7 cellular contexts compared by ENCODE assay signal in the genomic region with DNA sequence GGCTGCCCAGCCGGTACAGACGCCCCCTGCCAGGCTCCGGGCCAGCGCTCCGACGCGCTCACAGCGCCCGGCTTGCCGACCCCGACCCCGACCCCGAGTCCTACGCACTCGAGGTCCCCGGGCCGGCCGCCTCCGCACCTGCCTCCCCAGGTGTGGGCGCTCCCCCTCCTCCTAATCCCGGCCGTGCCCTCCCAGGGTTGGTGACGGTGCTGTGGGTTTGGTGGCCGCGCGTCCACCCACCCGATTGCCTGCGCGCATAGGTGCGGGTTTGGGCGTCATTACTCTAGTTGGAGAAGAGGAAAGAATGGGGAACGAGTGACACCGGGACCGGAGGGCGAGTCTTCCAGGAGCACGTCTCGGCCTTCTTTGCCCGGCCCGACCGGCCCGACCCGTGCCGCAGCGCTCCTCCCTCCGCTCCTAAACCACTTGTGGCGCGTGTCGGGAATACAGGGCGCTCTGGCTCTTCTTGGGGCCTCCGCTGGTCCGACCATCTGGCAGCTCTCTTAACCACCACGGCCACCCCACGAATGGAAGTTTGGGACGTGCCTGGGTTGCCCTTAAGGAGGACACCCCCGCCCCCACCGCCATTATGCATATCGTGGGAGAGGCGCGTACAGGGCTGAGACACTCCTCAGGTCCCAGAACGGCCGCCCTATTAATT. TPM values are rescaled to one million over a fixed set of nuclear protein-coding genes. Genes with fewer than 3 reads are reported as not detected.
A peak's percentile ranks its signal among the peaks of the same experiment; 100 is the strongest.
DNase-seq lines count a peak whose midpoint lies in the region; ATAC-seq and TF ChIP-seq lines count a peak whose summit lies in the region.

No MANE protein-coding gene starts in this region.

- H3K4me3 Mint-ChIP-seq in H9 = peak overlapping the region; percentile 87 to 95
- H3K4me3 Mint-ChIP-seq in T-cell = peak overlapping the region in 2 of 3 donors; percentile 34 to 47
- H3K4me3 Mint-ChIP-seq in osteocyte (ENCODE audit: unreplicated experiment) = peak overlapping the region; percentile 98

- POLR2A ChIA-PET in T-cell (lab: Charles Lee) = no interaction called here

- no peak overlapping the region for H3K56ac ChIP-seq in H9 (ENCODE audit: insufficient read length, low read depth, low read length)

- H3K79me2 ChIP-seq in H9 (ENCODE audit: insufficient read depth, low read length) = no peaks in the 10 kb centered on the region

- no peak overlapping the region for H2BK15ac ChIP-seq in H9 (ENCODE audit: low read depth, low read length)

- peak; percentile 37; the same call in 2 of the 3 replicates for TF ChIP-seq CTCF in H9 (conservative IDR thresholded peaks at IDR 0.05)
- peak; percentile 29 for TF ChIP-seq CTCF in osteocyte (IDR thresholded peaks at IDR 0.05)

- no peak overlapping the region for H3K27ac ChIP-seq in H9 (ENCODE audit: insufficient read length, low read depth, low read length)

- no peak overlapping the region for H2AK5ac ChIP-seq in H9 (ENCODE audit: insufficient read length, low read length)

- H2BK120ac ChIP-seq in H9 (ENCODE audit: low read depth, low read length, poor library complexity, severe bottlenecking) = no peak overlapping the region

- no peak overlapping the region for H3K9ac ChIP-seq in H9 (ENCODE audit: extremely low read depth, insufficient read length, low read length)

- H3K18ac ChIP-seq in H9 (ENCODE audit: insufficient read length, low read depth, low read length) = peak overlapping the region; percentile 87

- peaks cover 16% of the 10 kb centered on the region for H3K23me2 ChIP-seq in H9 (ENCODE audit: insufficient read length, low read depth, low read length, poor library complexity, severe bottlenecking)

- H3K27me3 ChIP-seq in H9 (ENCODE audit: insufficient read depth, low read length) = peaks cover 6% of the 10 kb centered on the region; the same call in 1 of the 2 replicates

- H3K14ac ChIP-seq in H9 (ENCODE audit: insufficient read depth, low read length) = peak overlapping the region; percentile 88

- no peak overlapping the region for H2AFZ ChIP-seq in H9 (ENCODE audit: low read length)

- no peak overlapping the region for H3K23ac ChIP-seq in H9 (ENCODE audit: insufficient read length, low read depth, low read length)

- no peaks in the 10 kb centered on the region for H3K9me3 Mint-ChIP-seq in H9
- no peaks in the 10 kb centered on the region for H3K9me3 Mint-ChIP-seq in T-cell
- H3K9me3 Mint-ChIP-seq in osteocyte (ENCODE audit: unreplicated experiment) = no peaks in the 10 kb centered on the region

- peak; percentile 70 for DNase-seq in H9
- DNase-seq in T-cell = no peak
- DNase-seq in head of caudate nucleus = peak in 40 of 42 donors; percentile 12 to 67 (median 30)
- no peak for DNase-seq in osteocyte (ENCODE audit: extremely low spot score, unreplicated experiment)
- DNase-seq in cortex of kidney (lab: John Stamatoyannopoulos, UW) = no peak
- DNase-seq in superior temporal gyrus (ENCODE audit: extremely low spot score) = no peak
- DNase-seq in cerebellar nuclear complex (lab: John Stamatoyannopoulos, UW) = no peak

- CTCF ChIA-PET in T-cell (lab: Charles Lee) = no interaction called here

- ATAC-seq in T-cell (replicated peaks in 1 of 4) = no peak

- peaks cover 14% of the 10 kb centered on the region; the same call in 1 of the 2 replicates for H3K4me1 ChIP-seq in H9 (ENCODE audit: insufficient read depth, low read length)

- H2BK12ac ChIP-seq in H9 (ENCODE audit: insufficient read length, low read depth, low read length) = no peak overlapping the region

- no peak overlapping the region for H2BK5ac ChIP-seq in H9 (ENCODE audit: insufficient read length, low read length)

- no peak overlapping the region for H2BK20ac ChIP-seq in H9 (ENCODE audit: low read depth, low read length, poor library complexity, severe bottlenecking)

- no peaks in the 10 kb centered on the region for H3K36me3 Mint-ChIP-seq in H9 (ENCODE audit: insufficient read depth in 1 of 3, low read depth in 3 of 3)
- no peaks in the 10 kb centered on the region for H3K36me3 Mint-ChIP-seq in T-cell
- H3K36me3 Mint-ChIP-seq in osteocyte (ENCODE audit: unreplicated experiment) = peaks cover 4% of the 10 kb centered on the region

- intact Hi-C loops in head of caudate nucleus (cut with DNase I) = no loop called here

- H3K27me3 Mint-ChIP-seq in H9 (ENCODE audit: low read depth) = peaks cover 53% of the 10 kb centered on the region
- H3K27me3 Mint-ChIP-seq in T-cell = peaks cover 43 to 45% of the 10 kb centered on the region in 2 donors
- peaks cover 15% of the 10 kb centered on the region for H3K27me3 Mint-ChIP-seq in osteocyte (ENCODE audit: unreplicated experiment)

- no peak overlapping the region for H3K4ac ChIP-seq in H9 (ENCODE audit: low read depth, low read length)

- H4K20me1 ChIP-seq in H9 (ENCODE audit: control insufficient read depth, insufficient read depth, insufficient read length) = no peaks in the 10 kb centered on the region

- no peaks in the 10 kb centered on the region for H3K79me1 ChIP-seq in H9 (ENCODE audit: insufficient read depth, low read depth, low read length, poor library complexity, severe bottlenecking)

- H3K27ac Mint-ChIP-seq in H9 = peak overlapping the region in 2 of 3 experiments; percentile 40 to 93; a peak in 4 of 7 replicates
- H3K27ac Mint-ChIP-seq in T-cell = no peak overlapping the region
- H3K27ac Mint-ChIP-seq in osteocyte (ENCODE audit: unreplicated experiment) = peak overlapping the region; percentile 78

- no peak overlapping the region for H4K8ac ChIP-seq in H9 (replicated peaks; ENCODE audit: insufficient read length, low read depth, low read length)

- H3K4me1 Mint-ChIP-seq in H9 (peaks cover 58 to 60% of the 10 kb centered on the region in 2 experiments), T-cell (peaks cover 0 to 2% (median 0%) of the 10 kb centered on the region in 3 donors), osteocyte (ENCODE audit: unreplicated experiment) (peaks cover 16% of the 10 kb centered on the region)

- H3K9me3 ChIP-seq in H9 (ENCODE audit: control insufficient read depth, low read depth, low read length) = no peaks in the 10 kb centered on the region

- no peak overlapping the region for H4K5ac ChIP-seq in H9 (ENCODE audit: insufficient read length, low read depth, low read length)

- peak overlapping the region; percentile 85 for H3K4me2 ChIP-seq in H9 (ENCODE audit: insufficient read depth, insufficient read length, low read length)

- no peak overlapping the region for H4K91ac ChIP-seq in H9 (ENCODE audit: insufficient read length, low read depth, low read length)

- no CpG with 5 or more reads among the region's 61 CpGs for WGBS in H9 (ENCODE audit: extremely low coverage, insufficient read length, low lambda C conversion rate)

- H3T11ph ChIP-seq in H9 (ENCODE audit: low read length) = no peak overlapping the region

RNA-seq across cellular contexts. Expression of gene THRB, which starts 0.8 kb away (rescaled TPM):
- 6.8 and 8.6 TPM in 2 replicates for total RNA-seq in H9 (2021)
- under 1 TPM in 3 of 5 donors, not detected in 2; 0.03 to 0.29 (median 0.19) TPM for total RNA-seq in T-cell
- total RNA-seq in osteocyte = 3.6 and 4.6 TPM in 2 replicates

Comparison
In these comparisons a context has a peak if more than half of its experiments do, and no peak if none do; other contexts are left out.
1. DNase-seq: peak in H9 (single experiment) and head of caudate nucleus (40 of 42); none in T-cell (0 of 34), osteocyte (single experiment), cortex of kidney (single experiment), superior temporal gyrus (single experiment) and cerebellar nuclear complex (0 of 2).
2. H3K27ac Mint-ChIP-seq: peak in H9 (2 of 3) and osteocyte (single experiment); none in T-cell (0 of 2).
3. H3K4me3 Mint-ChIP-seq: peak in every context shown above with its lines; median percentile 98 in osteocyte; 91 in H9; 40 in T-cell.